In genomic region chr20:32278199-32278643, GRCh38 we compare ENCODE assay signal across 1 cellular context.
TF ChIP-seq lines count a peak whose summit lies in the region.

No MANE protein-coding gene starts in this region.

TF ChIP-seq in A549, 52 proteins besides CTCF, POLR2A, EP300 and RAD21 (continued from another document):
- TF ChIP-seq ELK1 (IDR thresholded peaks at IDR 0.05; ENCODE audit: low read depth, low read length): no peak
